ENCODE assay signal across 30 cellular contexts in genomic region chr17:74729866-74730265, GRCh38. TPM values are rescaled to one million over a fixed set of nuclear protein-coding genes. Genes with fewer than 3 reads are reported as not detected.
"Had no signal": no experiment of that assay in that cellular context is flagged by ENCODE, and none has a peak within 500 bp of the region (broad histone marks: within the 10 kb centered on the region; RNA-seq: fewer than 3 reads in every experiment).

No MANE protein-coding gene starts in this region.

- H3K79me2 ChIP-seq: hepatocyte had no signal

- H3K27me3 ChIP-seq: colonic mucosa, hepatocyte, spleen, testis had no signal

- H3K4me3 ChIP-seq: colonic mucosa, esophagus muscularis mucosa, gastroesophageal sphincter, heart left ventricle, hepatocyte, left lung, neural progenitor cell, psoas muscle, skin epidermis, spleen, testis, tibial artery had no signal

- H3K36me3 Mint-ChIP-seq: neural progenitor cell; stimulated activated memory B cell treated with anti-CD40 and anti-IgM and Interleukin-4, amounts not matched to agents 10 μg/mL and 1 μg/mL and 100 μg/mL, for 72 hours; type B pancreatic cell had no signal

- H3K36me3 ChIP-seq: colonic mucosa, esophagus muscularis mucosa, gastroesophageal sphincter, heart left ventricle, left lung, neural progenitor cell, spleen, tibial artery had no signal

- H3K27ac ChIP-seq: colonic mucosa, esophagus muscularis mucosa, foreskin keratinocyte, gastroesophageal sphincter, heart left ventricle, hepatocyte, left lung, neural progenitor cell, psoas muscle, spleen, testis, tibial artery had no signal

- H3K4me2 ChIP-seq: hepatocyte, neural progenitor cell had no signal

- H3K4me3 Mint-ChIP-seq: dendritic cell treated with granulocyte-macrophage colony-stimulating factor and Interleukin-4, amounts not matched to agents 40 ng/mL and 50 ng/mL, for 4 days; nephron; neural progenitor cell; stimulated activated memory B cell treated with anti-CD40 and anti-IgM and Interleukin-4, amounts not matched to agents 10 μg/mL and 1 μg/mL and 100 μg/mL, for 72 hours; type B pancreatic cell had no signal

- H3K4me1 ChIP-seq: colonic mucosa, esophagus muscularis mucosa, foreskin keratinocyte, gastroesophageal sphincter, neural progenitor cell, psoas muscle, testis, tibial artery had no signal

- H3K9me3 ChIP-seq: colonic mucosa, esophagus muscularis mucosa, gastroesophageal sphincter, heart left ventricle, left lung, psoas muscle, spleen, testis, tibial artery had no signal

- H2AFZ ChIP-seq: hepatocyte, neural progenitor cell had no signal

- H3K27me3 Mint-ChIP-seq: stimulated activated memory B cell treated with anti-CD40 and anti-IgM and Interleukin-4, amounts not matched to agents 10 μg/mL and 1 μg/mL and 100 μg/mL, for 72 hours; type B pancreatic cell had no signal

- H3K27ac Mint-ChIP-seq: dendritic cell treated with granulocyte-macrophage colony-stimulating factor and Interleukin-4, amounts not matched to agents 40 ng/mL and 50 ng/mL, for 4 days; nephron; neural progenitor cell; stimulated activated memory B cell treated with anti-CD40 and anti-IgM and Interleukin-4, amounts not matched to agents 10 μg/mL and 1 μg/mL and 100 μg/mL, for 72 hours; type B pancreatic cell had no signal

- H3K9ac ChIP-seq: neural progenitor cell had no signal

- H3K9me3 Mint-ChIP-seq: dendritic cell treated with granulocyte-macrophage colony-stimulating factor and Interleukin-4, amounts not matched to agents 40 ng/mL and 50 ng/mL, for 4 days; nephron; neural progenitor cell; stimulated activated memory B cell treated with anti-CD40 and anti-IgM and Interleukin-4, amounts not matched to agents 10 μg/mL and 1 μg/mL and 100 μg/mL, for 72 hours; type B pancreatic cell had no signal

- DNase-seq: colonic mucosa; effector CD8-positive, alpha-beta T cell; foreskin keratinocyte; heart left ventricle; left cardiac atrium; left lung; mammary epithelial cell; nucleus accumbens; psoas muscle; right cardiac atrium; substantia nigra; testis; tibial artery had no signal

- H3K4me1 Mint-ChIP-seq: nephron, neural progenitor cell had no signal

RNA-seq across cellular contexts. Expression of gene RAB37, which starts 7.2 kb away (rescaled TPM):
- total RNA-seq: endothelial cell of umbilical vein, epithelial cell of proximal tubule, foreskin keratinocyte, kidney epithelial cell, mammary epithelial cell, osteocyte had no signal
- polyA plus RNA-seq: foreskin keratinocyte, mammary epithelial cell had no signal

RNA-seq across cellular contexts. Expression of gene CD300LF, which starts 17.1 kb away (rescaled TPM):
- total RNA-seq: chondrocyte, endothelial cell of umbilical vein, epithelial cell of proximal tubule, fibroblast of lung, foreskin keratinocyte, hepatocyte, kidney epithelial cell, mammary epithelial cell, osteocyte, renal cortical epithelial cell had no signal
- polyA plus RNA-seq: endothelial cell of umbilical vein, fibroblast of lung, foreskin keratinocyte, mammary epithelial cell had no signal
